ENCODE assay signal across 9 cellular contexts in genomic region chr19:2282062-2282861, GRCh38. TPM values are rescaled to one million over a fixed set of nuclear protein-coding genes. Genes with fewer than 3 reads are reported as not detected.
DNase-seq lines count a peak whose midpoint lies in the region; ATAC-seq and TF ChIP-seq lines count a peak whose summit lies in the region.
"Had no signal": no experiment of that assay in that cellular context is flagged by ENCODE, and none has a peak within 500 bp of the region (broad histone marks: within the 10 kb centered on the region; RNA-seq: fewer than 3 reads in every experiment).

Gene PEAK3, minus strand, starts transcription at chr19:2282175. Its CDS starts 1,244 bp downstream, at chr19:2280931.

- no peaks in the 10 kb centered on the region for H3K4me1 ChIP-seq in ES-I3 (ENCODE audit: insufficient read depth, low read length)
- H3K4me1 ChIP-seq in mesenchymal stem cell (ENCODE audit: control insufficient read depth, insufficient read depth, low read depth, low read length): peaks cover 26% of the 10 kb centered on the region
- H3K4me1 ChIP-seq in tibial nerve: peaks cover 0 to 26% (median 13%) of the 10 kb centered on the region in 4 donors

- peaks cover 0 to 5% (median 0%) of the 10 kb centered on the region in 45 donors for H3K27me3 ChIP-seq in dorsolateral prefrontal cortex
- H3K27me3 ChIP-seq in mesenchymal stem cell (ENCODE audit: control insufficient read depth in 1 of 2, insufficient read depth in 1 of 2, low read length in 2 of 2): peaks cover 10 to 17% of the 10 kb centered on the region in 2 experiments
- H3K27me3 ChIP-seq in tibial nerve: no peaks in the 10 kb centered on the region

- peak within 1 kb of the TSS; percentile 60 to 96 for H3K18ac ChIP-seq in mesenchymal stem cell (ENCODE audit: low read depth in 1 of 2, low read length in 2 of 2)

- peak within 1 kb of the TSS in 1 of 2 experiments; percentile 96 for H3K23ac ChIP-seq in mesenchymal stem cell (ENCODE audit: low read length in 2 of 2)

- H3K9me3 ChIP-seq in ES-I3 (ENCODE audit: control insufficient read depth, insufficient read depth, low read length): no peaks in the 10 kb centered on the region
- no peaks in the 10 kb centered on the region for H3K9me3 ChIP-seq in mesenchymal stem cell (ENCODE audit: control insufficient read depth, low read length)
- no peaks in the 10 kb centered on the region for H3K9me3 ChIP-seq in tibial nerve

- peak in 1 of 2 donors; percentile 34 for TF ChIP-seq POLR2A in tibial nerve (IDR thresholded peaks at IDR 0.05)

- H4K8ac ChIP-seq in mesenchymal stem cell (ENCODE audit: low read length): peak within 1 kb of the TSS; percentile 80

- H3K79me1 ChIP-seq in mesenchymal stem cell (replicated peaks; ENCODE audit: low read length, poor library complexity, severe bottlenecking): peaks cover 10% of the 10 kb centered on the region

- no peak within 1 kb of the TSS for H2BK5ac ChIP-seq in mesenchymal stem cell (ENCODE audit: low read depth, low read length, poor library complexity, severe bottlenecking)

- H2BK12ac ChIP-seq in mesenchymal stem cell (ENCODE audit: low read length in 2 of 2): peak within 1 kb of the TSS in 1 of 2 experiments; percentile 97

- WGBS in mesenchymal stem cell: 7% methylated on average over 37 of the region's 41 CpGs
- 8 to 15% methylated on average over 20 to 36 of the region's 41 CpGs for WGBS in tibial nerve, 2 donors

- peak within 1 kb of the TSS; percentile 91 for H2BK15ac ChIP-seq in mesenchymal stem cell (ENCODE audit: low read depth, poor library complexity, severe bottlenecking)

- peak within 1 kb of the TSS; percentile 92 for H4K91ac ChIP-seq in mesenchymal stem cell (ENCODE audit: low read length)

- peak in 1 of 2 donors; percentile 62 for TF ChIP-seq EP300 in tibial nerve (IDR thresholded peaks at IDR 0.05)

- H3K36me3 ChIP-seq in ES-I3 (ENCODE audit: insufficient read depth, low read length) (no peaks in the 10 kb centered on the region), mesenchymal stem cell (ENCODE audit: control insufficient read depth in 1 of 2, insufficient read depth in 2 of 2, low read depth in 1 of 2, low read length in 2 of 2) (peaks cover under 1 to 10% of the 10 kb centered on the region in 2 experiments), tibial nerve (no peaks in the 10 kb centered on the region)

- peak within 1 kb of the TSS; percentile 52 to 95 for H3K4ac ChIP-seq in mesenchymal stem cell (ENCODE audit: low read depth in 1 of 2, low read length in 2 of 2)

- peak within 1 kb of the TSS; percentile 88 for H3K4me2 ChIP-seq in mesenchymal stem cell (ENCODE audit: low read length, poor library complexity, severe bottlenecking)

- TF ChIP-seq CTCF in dorsolateral prefrontal cortex (IDR thresholded peaks at IDR 0.05 in 54 of 56, conservative IDR thresholded peaks at IDR 0.05 in 2 of 56; ENCODE audit: low read depth in 1 of 56, partially characterized antibody in 56 of 56): peak in 2 of 56 donors; percentile 8 to 12
- TF ChIP-seq CTCF in tibial nerve (IDR thresholded peaks at IDR 0.05): no peak

- H3K27ac ChIP-seq in dorsolateral prefrontal cortex (peak within 1 kb of the TSS in 25 of 59 donors; percentile 1 to 82 (median 43)), mesenchymal stem cell (ENCODE audit: low read length, poor library complexity, severe bottlenecking) (no peak within 1 kb of the TSS), tibial nerve (peak within 1 kb of the TSS in 3 of 4 donors; percentile 42 to 75 (median 64))

- H3K9ac ChIP-seq in ES-I3 (ENCODE audit: low read depth, low read length): peak within 1 kb of the TSS; percentile 12; the same call in 1 of the 2 replicates
- peak within 1 kb of the TSS; percentile 29 for H3K9ac ChIP-seq in mesenchymal stem cell (ENCODE audit: low read length)

- intact Hi-C loops in dorsolateral prefrontal cortex (cut with DNase I): no loop called here

- peak within 1 kb of the TSS; percentile 29 for H2AFZ ChIP-seq in mesenchymal stem cell (ENCODE audit: low read depth, low read length)

- no peak within 1 kb of the TSS for H2AK5ac ChIP-seq in mesenchymal stem cell (ENCODE audit: low read length, severe bottlenecking)

- peak within 1 kb of the TSS; percentile 59 for H2BK120ac ChIP-seq in mesenchymal stem cell (ENCODE audit: low read depth, low read length)

- H3K14ac ChIP-seq in mesenchymal stem cell (ENCODE audit: low read length in 2 of 2): peak within 1 kb of the TSS in 1 of 2 experiments; percentile 91

- peak; percentile 57 to 81 for DNase-seq in NOMO-1 (lab: John Stamatoyannopoulos, UW; ENCODE audit: unreplicated experiment in 2 of 2)
- DNase-seq in dorsolateral prefrontal cortex: peak in 2 of 10 donors; percentile 38 to 57
- DNase-seq in mesenchymal stem cell: peak; percentile 73
- peak; percentile 41 to 65 for DNase-seq in tibial nerve (ENCODE audit: low spot score in 2 of 2)
- DNase-seq in effector CD4-positive, alpha-beta T cell: no peak
- DNase-seq in activated CD4-positive, CD25-positive, alpha-beta regulatory T cell (lab: John Stamatoyannopoulos, UW): no peak

- no peak for ATAC-seq in HG03025 (IDR thresholded peaks at IDR 0.05; ENCODE audit: low FRiP score, unreplicated experiment)

- H3K4me3 ChIP-seq in dorsolateral prefrontal cortex (peak within 1 kb of the TSS in 57 of 59 donors; percentile 10 to 61 (median 39)), mesenchymal stem cell (ENCODE audit: insufficient read depth in 1 of 2, low read depth in 1 of 2, low read length in 2 of 2) (peak within 1 kb of the TSS in 1 of 2 experiments; percentile 37), tibial nerve (peak within 1 kb of the TSS; percentile 4 to 44 (median 24))

RNA-seq across cellular contexts. Expression of gene PEAK3, which starts in this region (rescaled TPM):
- total RNA-seq in dorsolateral prefrontal cortex (1 to 10 TPM in 12 of 120 experiments, under 1 TPM in 101, not detected in 7; 0.16 to 1.5 (median 0.55) TPM), tibial nerve (1 to 10 TPM in 2 of 4 donors, under 1 TPM in 2; 0.42 to 4.2 (median 2.2) TPM)
- 0.75 TPM for polyA plus RNA-seq in mesenchymal stem cell (2013, experiment 1 of 2)
- 0.88 TPM for polyA plus RNA-seq in mesenchymal stem cell (2013, experiment 2 of 2)
- total RNA-seq: pulmonary artery endothelial cell had no signal

Comparison
In these comparisons a context has a peak if more than half of its experiments do, and no peak if none do; other contexts are left out.
1. DNase-seq: peak in NOMO-1 (2 of 2), mesenchymal stem cell (single experiment) and tibial nerve (2 of 2); none in effector CD4-positive, alpha-beta T cell (single experiment) and activated CD4-positive, CD25-positive, alpha-beta regulatory T cell (0 of 4).